In the genomic region with DNA sequence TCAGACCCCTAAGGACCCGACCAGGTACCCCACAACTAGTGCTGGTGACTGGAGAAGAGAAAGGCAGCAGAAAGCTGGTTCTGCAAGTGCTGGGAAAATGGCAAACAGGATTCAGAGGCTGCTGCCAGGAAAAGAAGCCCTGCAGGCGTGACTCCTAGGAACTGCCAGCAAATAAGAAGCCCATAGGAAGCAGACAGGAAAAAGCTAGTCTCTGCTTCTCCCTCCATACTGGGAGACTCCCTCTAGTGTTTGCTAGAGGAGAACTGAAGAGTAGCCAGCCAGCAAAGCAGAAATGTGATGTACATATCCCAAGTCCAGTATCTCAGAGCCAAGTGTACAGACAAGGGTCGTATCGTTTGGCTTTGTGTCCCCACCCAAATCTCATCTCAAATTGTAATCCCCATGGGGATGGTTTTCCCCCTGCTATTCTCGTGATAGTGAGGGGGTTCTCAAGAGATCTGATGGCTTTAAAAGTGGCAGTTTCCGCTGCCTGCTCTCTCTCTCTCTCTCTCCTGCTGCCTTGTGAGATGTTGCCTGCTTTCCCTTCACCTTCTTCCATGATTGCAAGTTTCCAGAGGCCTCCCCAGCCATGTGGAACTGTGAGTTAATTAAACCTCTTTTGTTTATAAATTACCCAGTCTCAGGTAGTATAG, we compare ENCODE assay signal across 8 cellular contexts. TPM values are rescaled to one million over a fixed set of nuclear protein-coding genes. Genes with fewer than 3 reads are reported as not detected.
DNase-seq lines count a peak whose midpoint lies in the region; ATAC-seq and TF ChIP-seq lines count a peak whose summit lies in the region.

No MANE protein-coding gene starts in this region.

- H3K4me3 ChIP-seq in right lobe of liver (no peak overlapping the region), uterus (no peak overlapping the region)

- no peaks in the 10 kb centered on the region for H3K4me1 ChIP-seq in right lobe of liver
- H3K4me1 ChIP-seq in uterus: no peaks in the 10 kb centered on the region

- H3K27me3 ChIP-seq in right lobe of liver: no peaks in the 10 kb centered on the region
- H3K27me3 ChIP-seq in uterus: no peaks in the 10 kb centered on the region

- H3K9me3 ChIP-seq in right lobe of liver (no peaks in the 10 kb centered on the region), uterus (no peaks in the 10 kb centered on the region)

- ATAC-seq in right lobe of liver (peak; percentile 82 to 91 (median 88)), HG02642 (IDR thresholded peaks at IDR 0.05; ENCODE audit: poor library complexity, unreplicated experiment) (no peak), HG02885 (IDR thresholded peaks at IDR 0.05; ENCODE audit: poor library complexity, unreplicated experiment) (no peak)

- peak; percentile 35 to 54 (median 52) for TF ChIP-seq CTCF in right lobe of liver (IDR thresholded peaks at IDR 0.05)
- peak in 2 of 4 experiments; percentile 8 to 34 for TF ChIP-seq CTCF in uterus (IDR thresholded peaks at IDR 0.05)

- intact Hi-C loops in right lobe of liver (cut with DNase I) (no loop called here), uterus (cut with DNase I; ENCODE audit: low total_unique reads) (no loop called here)

- TF ChIP-seq POLR2A in right lobe of liver (IDR thresholded peaks at IDR 0.05) (no peak), uterus (IDR thresholded peaks at IDR 0.05) (no peak)

- WGBS in right lobe of liver (ENCODE audit: insufficient coverage, low coverage, low lambda C conversion rate, missing lambda C conversion rate): 17% methylated on average over 6 of the region's 6 CpGs

- H3K36me3 ChIP-seq in right lobe of liver (no peaks in the 10 kb centered on the region), uterus (no peaks in the 10 kb centered on the region)

- no peak overlapping the region for H3K27ac ChIP-seq in right lobe of liver
- no peak overlapping the region for H3K27ac ChIP-seq in uterus

- DNase-seq in EL (peak; percentile 63), NCI-H226 (peak; percentile 49), dedifferentiated amniotic fluid mesenchymal stem cell (ENCODE audit: extremely low spot score) (peak; percentile 74), right lobe of liver (no peak), uterus (no peak)
- no peak for DNase-seq in activated CD4-positive, CD25-positive, alpha-beta regulatory T cell treated with anti-CD3 and anti-CD28 coated beads, Interleukin-2, amount 50 U/mL, for 72 hours

RNA-seq across cellular contexts. Expression of gene TUSC1, which starts 38.1 kb away (rescaled TPM):
- total RNA-seq in right lobe of liver: 1 to 10 TPM; 4.0 to 8.8 (median 5.5) TPM
- total RNA-seq in uterus: 10 to 100 TPM; 10.9 to 36.4 (median 21.9) TPM

Comparison
In these comparisons a context has a peak if more than half of its experiments do, and no peak if none do; other contexts are left out.
1. DNase-seq: peak in EL (single experiment), NCI-H226 (single experiment) and dedifferentiated amniotic fluid mesenchymal stem cell (single experiment); none in right lobe of liver (0 of 3), uterus (0 of 2) and activated CD4-positive, CD25-positive, alpha-beta regulatory T cell treated with anti-CD3 and anti-CD28 coated beads, Interleukin-2, amount 50 U/mL, for 72 hours (single experiment).
2. ATAC-seq: peak in right lobe of liver (4 of 4); none in HG02642 (single experiment) and HG02885 (single experiment).